20 cellular contexts compared by ENCODE assay signal in the genomic region with DNA sequence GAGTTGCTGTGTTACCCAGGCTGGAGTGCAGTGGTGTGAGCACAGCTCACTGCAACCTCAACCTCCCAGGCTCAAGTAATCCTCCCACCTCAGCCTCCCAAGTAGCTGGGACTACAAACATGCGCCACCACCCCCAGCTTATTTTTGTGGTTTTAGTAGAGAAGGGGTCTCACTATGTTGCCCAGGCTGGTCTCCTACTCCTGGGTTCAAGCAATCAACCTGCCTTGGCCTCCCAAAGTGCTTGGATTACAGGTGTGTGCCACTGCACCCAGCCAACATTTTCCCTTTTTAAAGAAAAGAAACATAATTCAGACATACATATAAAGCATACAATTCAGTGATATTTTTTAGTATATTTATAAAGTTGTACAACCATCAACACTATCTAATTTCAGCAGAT. TPM values are rescaled to one million over a fixed set of nuclear protein-coding genes. Genes with fewer than 3 reads are reported as not detected.
A peak's percentile ranks its signal among the peaks of the same experiment; 100 is the strongest.
DNase-seq lines count a peak whose midpoint lies in the region; ATAC-seq, FAIRE-seq and TF ChIP-seq lines count a peak whose summit lies in the region.
"Had no signal": no experiment of that assay in that cellular context is flagged by ENCODE, and none has a peak within 500 bp of the region (broad histone marks: within the 10 kb centered on the region; RNA-seq: fewer than 3 reads in every experiment).

No MANE protein-coding gene starts in this region.

- CTCF ChIA-PET in K562 (lab: Yijun Ruan, JAX; ENCODE audit: low intra/inter-chr PET ratio): no interaction called here

- TF ChIP-seq POLR2A in K562 (conservative IDR thresholded peaks at IDR 0.05): no peak

- H3K27ac Mint-ChIP-seq in natural killer cell (peak overlapping the region; percentile 73 to 81), immature natural killer cell (peak overlapping the region in 4 of 6 donors; percentile 34 to 57 (median 56)), progenitor cell of endocrine pancreas (peak overlapping the region; percentile 12)
- H3K27ac Mint-ChIP-seq in natural killer cell treated with Interleukin-12 subunit alpha and Interleukin-12 subunit beta and Interleukin-15 and Interleukin-18, amount 100 ng/mL, for 72 hours: no peak overlapping the region
- H3K27ac Mint-ChIP-seq: GM23338 had no signal

- H3K36me3 ChIP-seq in K562 (ENCODE audit: control insufficient read depth, insufficient read depth, low read length): peaks cover 4% of the 10 kb centered on the region; the same call in 1 of the 3 replicates
- H3K36me3 ChIP-seq: BE2C had no signal

- H3K9me3 Mint-ChIP-seq in natural killer cell (no peaks in the 10 kb centered on the region), immature natural killer cell (no peaks in the 10 kb centered on the region), progenitor cell of endocrine pancreas (ENCODE audit: low read depth) (no peaks in the 10 kb centered on the region)
- H3K9me3 Mint-ChIP-seq in natural killer cell treated with Interleukin-12 subunit alpha and Interleukin-12 subunit beta and Interleukin-15 and Interleukin-18, amount 100 ng/mL, for 72 hours: no peaks in the 10 kb centered on the region

- H3K4me1 Mint-ChIP-seq in natural killer cell: peaks cover 0 to 6% of the 10 kb centered on the region in 2 donors
- peaks cover 0 to 8% of the 10 kb centered on the region in 2 donors for H3K4me1 Mint-ChIP-seq in natural killer cell treated with Interleukin-12 subunit alpha and Interleukin-12 subunit beta and Interleukin-15 and Interleukin-18, amount 100 ng/mL, for 72 hours (ENCODE audit: low read depth in 2 of 2)
- H3K4me1 Mint-ChIP-seq in immature natural killer cell: peaks cover 2 to 11% of the 10 kb centered on the region in 2 donors
- peaks cover 5% of the 10 kb centered on the region for H3K4me1 Mint-ChIP-seq in progenitor cell of endocrine pancreas (ENCODE audit: low read depth)
- H3K4me1 Mint-ChIP-seq: GM23338 had no signal

- no peak for TF ChIP-seq CTCF in natural killer cell (IDR thresholded peaks at IDR 0.05)
- TF ChIP-seq CTCF in K562 (IDR thresholded peaks at IDR 0.05 in 2 of 3, conservative IDR thresholded peaks at IDR 0.05 in 1 of 3; ENCODE audit: insufficient read depth in 2 of 3, low read depth in 1 of 3, low read length in 3 of 3): no peak
- TF ChIP-seq CTCF in progenitor cell of endocrine pancreas (IDR thresholded peaks at IDR 0.05; ENCODE audit: unreplicated experiment): no peak

- H3K79me2 ChIP-seq in K562 (ENCODE audit: control insufficient read depth, insufficient read depth, low read length): no peaks in the 10 kb centered on the region

- H3K4me3 Mint-ChIP-seq in natural killer cell (no peak overlapping the region), immature natural killer cell (no peak overlapping the region), progenitor cell of endocrine pancreas (ENCODE audit: low read depth) (no peak overlapping the region)
- H3K4me3 Mint-ChIP-seq in natural killer cell treated with Interleukin-12 subunit alpha and Interleukin-12 subunit beta and Interleukin-15 and Interleukin-18, amount 100 ng/mL, for 72 hours: no peak overlapping the region
- H3K4me3 Mint-ChIP-seq: CD8-positive, alpha-beta T cell; GM23338 had no signal

- POLR2A ChIA-PET in K562 (lab: Yijun Ruan, JAX): interaction anchor here (0.5 to 1.0 kb wide), 2 partner anchors 12 to 285 kb away, joined by 3 read pairs; no protein-coding TSS in a partner anchor

- DNase-seq in natural killer cell (no peak), K562 (ENCODE audit: extremely low read depth in 1 of 4, low spot score in 3 of 4) (no peak), immature natural killer cell (no peak), progenitor cell of endocrine pancreas (ENCODE audit: low spot score, unreplicated experiment) (no peak), foreskin melanocyte (no peak), cerebellar nuclear complex (lab: John Stamatoyannopoulos, UW) (no peak)
- no peak for DNase-seq in natural killer cell treated with Interleukin-12 subunit alpha and Interleukin-12 subunit beta and Interleukin-15 and Interleukin-18, amount 100 ng/mL, for 72 hours (ENCODE audit: low spot score)
- DNase-seq: BE2C; CD8-positive, alpha-beta T cell; COR-L47; DMS153; DMS79 treated with DMSO at 0.1 percent for 48 hours; EL; H7 had no signal

- H3K9me1 ChIP-seq in K562 (ENCODE audit: control insufficient read depth, insufficient read depth, low read length): no peaks in the 10 kb centered on the region

- H3K4me1 ChIP-seq in K562 (replicated peaks in 1 of 2; ENCODE audit: control insufficient read depth in 2 of 2, insufficient read depth in 2 of 2, low read length in 2 of 2): peaks cover 28 to 33% of the 10 kb centered on the region in 2 experiments
- H3K4me1 ChIP-seq: A549, BE2C had no signal

- no TSS peak for BruUV-seq in K562 (replicated peaks; lab: Mats Ljungman, UMichigan)

- no peaks in the 10 kb centered on the region for H3K36me3 Mint-ChIP-seq in natural killer cell
- H3K36me3 Mint-ChIP-seq in natural killer cell treated with Interleukin-12 subunit alpha and Interleukin-12 subunit beta and Interleukin-15 and Interleukin-18, amount 100 ng/mL, for 72 hours: no peaks in the 10 kb centered on the region
- peaks cover 8 to 20% (median 18%) of the 10 kb centered on the region in 3 donors for H3K36me3 Mint-ChIP-seq in immature natural killer cell
- peaks cover 37% of the 10 kb centered on the region for H3K36me3 Mint-ChIP-seq in progenitor cell of endocrine pancreas (ENCODE audit: insufficient read depth)

- no peak for FAIRE-seq in K562 (lab: Jason Lieb, UNC)
- FAIRE-seq: A549, D721Med, G401.6, GM12891 had no signal

- peaks cover 9% of the 10 kb centered on the region for H3K9me3 ChIP-seq in K562 (replicated peaks; ENCODE audit: control insufficient read depth, insufficient read depth, low read depth, low read length)
- H3K9me3 ChIP-seq: A549, BE2C had no signal

- no peak overlapping the region for H3K9ac ChIP-seq in K562 (ENCODE audit: insufficient read depth in 1 of 2, low read depth in 2 of 2, low read length in 2 of 2)

- H2AFZ ChIP-seq in K562 (ENCODE audit: low read depth, low read length): no peak overlapping the region
- H2AFZ ChIP-seq: GM23338 had no signal

- no peak for ATAC-seq in natural killer cell
- ATAC-seq in natural killer cell treated with Interleukin-12 subunit alpha and Interleukin-12 subunit beta and Interleukin-15 and Interleukin-18, amount 100 ng/mL, for 72 hours: no peak
- no peak for ATAC-seq in K562
- ATAC-seq: CD8-positive, alpha-beta T cell had no signal

- in situ Hi-C loops in K562 (cut with MboI): no loop called here

- H3K4me3 ChIP-seq in K562: no peak overlapping the region
- H3K4me3 ChIP-seq: A549, GM23338 had no signal

- H4K20me1 ChIP-seq in K562 (replicated peaks; ENCODE audit: control insufficient read depth, insufficient read depth, low read length): no peaks in the 10 kb centered on the region

- no peaks in the 10 kb centered on the region for H3K27me3 Mint-ChIP-seq in natural killer cell (ENCODE audit: low read depth in 2 of 2)
- no peaks in the 10 kb centered on the region for H3K27me3 Mint-ChIP-seq in natural killer cell treated with Interleukin-12 subunit alpha and Interleukin-12 subunit beta and Interleukin-15 and Interleukin-18, amount 100 ng/mL, for 72 hours
- no peaks in the 10 kb centered on the region for H3K27me3 Mint-ChIP-seq in immature natural killer cell (ENCODE audit: low read depth in 3 of 3)
- H3K27me3 Mint-ChIP-seq in progenitor cell of endocrine pancreas: no peaks in the 10 kb centered on the region

- H3K27ac ChIP-seq in K562 (ENCODE audit: extremely low read depth, low read depth, low read length): no peak overlapping the region
- H3K27ac ChIP-seq: A549, C4-2B had no signal

- intact Hi-C loops in natural killer cell (cut with micrococcal nuclease): no loop called here
- intact Hi-C loops in K562 (cut with micrococcal nuclease): loop anchor here (2.0 kb wide), 1 partner anchor 43 kb away; no protein-coding TSS in a partner anchor

- H3K27me3 ChIP-seq in K562 (ENCODE audit: control insufficient read depth in 2 of 2, insufficient read depth in 2 of 2, low read length in 2 of 2): no peaks in the 10 kb centered on the region
- H3K27me3 ChIP-seq: BE2C had no signal

- no peak overlapping the region for H3K4me2 ChIP-seq in K562 (ENCODE audit: insufficient read depth, low read length)
- H3K4me2 ChIP-seq: A549, GM23338 had no signal

- TF ChIP-seq EP300 in K562 (IDR thresholded peaks at IDR 0.05; ENCODE audit: low read length): no peak

- no peak for TF ChIP-seq RAD21 in K562 (CRISPR knock-in tag; conservative IDR thresholded peaks at IDR 0.05 in 1 of 2, IDR thresholded peaks at IDR 0.05 in 1 of 2)

- WGBS in K562 (ENCODE audit: insufficient coverage, low coverage, missing lambda C conversion rate): 100% methylated on average over 1 of the region's 1 CpG

TF ChIP-seq in K562, 482 proteins besides CTCF, POLR2A, EP300 and RAD21 (continues in another document):
- TF ChIP-seq BCOR (IDR thresholded peaks at IDR 0.05): peak; percentile 35; the same call in 1 of the 2 replicates

RNA-seq across cellular contexts. Expression of gene RESF1, which starts 44.4 kb away (rescaled TPM):
- total RNA-seq in natural killer cell (100 to 1,000 TPM; 144 to 209 (median 184) TPM), K562 (2014; rRNA removed) (26.4 and 29.9 TPM in 2 replicates), K562 (2014; rRNA removed; fragmentation: Illumina TruSeq; extraction: Trizol) (72.9 and 91.0 TPM in 2 replicates), K562 (2015; rRNA removed; fragmentation: Illumina TruSeq; extraction: Trizol) (110 and 121 TPM in 2 replicates), K562 (2021) (51.2 and 52.4 TPM in 2 replicates), progenitor cell of endocrine pancreas (270 and 287 TPM in 2 replicates)
- total RNA-seq in natural killer cell treated with Interleukin-12 subunit alpha and Interleukin-12 subunit beta and Interleukin-15 and Interleukin-18, amount 100 ng/mL, for 72 hours: 100 to 1,000 TPM in 1 of 2 donors, 10 to 100 TPM in 1; 71.7 to 107 TPM
- total RNA-seq in K562 (2011; cell fraction: chromatin; rRNA removed; ENCODE audit: low replicate concordance): 12.1 and 64.1 TPM in 2 replicates
- total RNA-seq in K562 (2011; cell fraction: nucleolus; rRNA removed): 15.3 and 18.7 TPM in 2 replicates
- total RNA-seq in K562 (2011; cell fraction: nucleoplasm; rRNA removed): 24.8 and 26.9 TPM in 2 replicates
- polyA plus RNA-seq in K562 (2011; rRNA removed) (51.7 and 53.6 TPM in 2 replicates), K562 (2014; fragmentation: Illumina TruSeq; extraction: Trizol) (52.6 and 70.6 TPM in 2 replicates), K562 (2014; fragmentation: Nextera tagmentation; extraction: Ambion mirVana) (10 to 100 TPM; 21.5 to 30.1 TPM), K562 (2014; rRNA removed) (50.3 and 62.0 TPM in 2 replicates), immature natural killer cell (100 to 1,000 TPM in 1 of 3 donors, 10 to 100 TPM in 2; 42.0 to 225 (median 59.6) TPM)
- polyA plus RNA-seq in K562 (2011; cell fraction: cytosol; rRNA removed): 14.6 and 36.7 TPM in 2 replicates
- 32.3 and 54.2 TPM in 2 replicates for polyA plus RNA-seq in K562 (2011; cell fraction: nucleus; rRNA removed)
- 52.5 and 58.2 TPM in 2 replicates for polyA plus RNA-seq in K562 (2012)
- 89.2 and 132 TPM in 2 replicates for polyA minus RNA-seq in K562 (2011; rRNA and poly(A)+ RNA removed)
- 30.2 and 45.1 TPM in 2 replicates for polyA minus RNA-seq in K562 (2011; cell fraction: cytosol; rRNA and poly(A)+ RNA removed)
- polyA minus RNA-seq in K562 (2011; cell fraction: nucleus; rRNA and poly(A)+ RNA removed): 33.1 and 72.0 TPM in 2 replicates

Comparison
In these comparisons a context has a peak if more than half of its experiments do, and no peak if none do; other contexts are left out.
1. H3K27ac Mint-ChIP-seq: peak in natural killer cell (2 of 2), immature natural killer cell (4 of 6) and progenitor cell of endocrine pancreas (single experiment); none in natural killer cell treated with Interleukin-12 subunit alpha and Interleukin-12 subunit beta and Interleukin-15 and Interleukin-18, amount 100 ng/mL, for 72 hours (0 of 2).